Comparison of ENCODE assay signal across 23 cellular contexts in genomic region chr17:19677736-19678379, GRCh38. TPM values are rescaled to one million over a fixed set of nuclear protein-coding genes. Genes with fewer than 3 reads are reported as not detected.
DNase-seq lines count a peak whose midpoint lies in the region; ATAC-seq and TF ChIP-seq lines count a peak whose summit lies in the region.
"Had no signal": no experiment of that assay in that cellular context is flagged by ENCODE, and none has a peak within 500 bp of the region (broad histone marks: within the 10 kb centered on the region; RNA-seq: fewer than 3 reads in every experiment).

No MANE protein-coding gene starts in this region.

- H3F3A ChIP-seq in GM23338 (replicated peaks; ENCODE audit: low read depth) = no peaks in the 10 kb centered on the region

- no peaks in the 10 kb centered on the region for H3K9me2 ChIP-seq in GM23338 (ENCODE audit: insufficient read depth)

- CTCF ChIA-PET in activated CD8-positive, alpha-beta T cell treated with anti-CD3 and anti-CD28 coated beads for 36 hours (lab: Charles Lee) = interaction anchor here (1.5 kb wide), 1 partner anchor 67 kb away, joined by 3 read pairs; no protein-coding TSS in a partner anchor

- H3K9me3 Mint-ChIP-seq in GM23338 = peaks cover 58% of the 10 kb centered on the region
- H3K9me3 Mint-ChIP-seq in osteocyte (ENCODE audit: unreplicated experiment) = no peaks in the 10 kb centered on the region
- H3K9me3 Mint-ChIP-seq in activated CD8-positive, alpha-beta T cell treated with anti-CD3 and anti-CD28 coated beads for 36 hours = no peaks in the 10 kb centered on the region

- H3K4me2 ChIP-seq in GM23338 = no peak overlapping the region

- no peak overlapping the region for H3K27ac ChIP-seq in GM23338 (ENCODE audit: low read depth)
- H3K27ac ChIP-seq in HUES48 (ENCODE audit: low read depth, low read length) = no peak overlapping the region
- H3K27ac ChIP-seq: HL-60, SJCRH30 had no signal

- no peak overlapping the region for H2AFZ ChIP-seq in GM23338

- no peak overlapping the region for H3K4me3 Mint-ChIP-seq in GM23338
- no peak overlapping the region for H3K4me3 Mint-ChIP-seq in osteocyte (ENCODE audit: unreplicated experiment)
- no peak overlapping the region for H3K4me3 Mint-ChIP-seq in activated CD8-positive, alpha-beta T cell treated with anti-CD3 and anti-CD28 coated beads for 36 hours

- intact Hi-C loops in activated CD8-positive, alpha-beta T cell treated with anti-CD3 and anti-CD28 coated beads for 36 hours (cut with micrococcal nuclease) = no loop called here

- H3K36me3 ChIP-seq in GM23338 (ENCODE audit: insufficient read depth) (peaks cover 27% of the 10 kb centered on the region), HUES48 (ENCODE audit: control insufficient read depth, insufficient read depth, low read length) (peaks cover 60% of the 10 kb centered on the region)

- H3K27ac Mint-ChIP-seq in GM23338 (no peak overlapping the region), osteocyte (ENCODE audit: unreplicated experiment) (no peak overlapping the region)
- no peak overlapping the region for H3K27ac Mint-ChIP-seq in activated CD8-positive, alpha-beta T cell treated with anti-CD3 and anti-CD28 coated beads for 36 hours

- no peaks in the 10 kb centered on the region for H3K79me2 ChIP-seq in GM23338 (replicated peaks; ENCODE audit: insufficient read depth)

- H3K4me3 ChIP-seq in GM23338 = no peak overlapping the region
- 0 out of 2 replicates have a peak overlapping the region, but pooled peaks have one; percentile 6 for H3K4me3 ChIP-seq in HUES48 (ENCODE audit: low read depth, low read length)
- H3K4me3 ChIP-seq: SJCRH30 had no signal

- ATAC-seq in GM23338 = no peak
- no peak for ATAC-seq in activated CD8-positive, alpha-beta T cell treated with anti-CD3 and anti-CD28 coated beads for 36 hours
- ATAC-seq: PC-3, Right ventricle myocardium inferior had no signal

- DNase-seq in GM23338 (ENCODE audit: low spot score) = peak; percentile 10
- peak; percentile 9 for DNase-seq in iPS DF 19.7 (ENCODE audit: low read depth, low spot score)
- peak; percentile 23 for DNase-seq in osteocyte (ENCODE audit: extremely low spot score, unreplicated experiment)
- DNase-seq in effector CD4-positive, alpha-beta T cell = no peak
- no peak for DNase-seq in activated CD8-positive, alpha-beta T cell treated with anti-CD3 and anti-CD28 coated beads for 36 hours
- DNase-seq in T-helper 1 cell = no peak
- DNase-seq: ACHN, Calu3, Karpas-422, NCI-H1092, NCI-H1417 treated with DMSO at 0.1 percent for 48 hours, NCI-H187 treated with DMSO at 0.1 percent for 48 hours, NCI-H2107, NCI-H446, NCI-H524 treated with DMSO at 0.1 percent for 48 hours, NCI-H774, PC-3 had no signal

- TF ChIP-seq CTCF in GM23338 (conservative IDR thresholded peaks at IDR 0.05; ENCODE audit: low read depth in 2 of 2) (no peak), osteocyte (IDR thresholded peaks at IDR 0.05) (no peak)
- no peak for TF ChIP-seq CTCF in activated CD8-positive, alpha-beta T cell treated with anti-CD3 and anti-CD28 coated beads for 36 hours (IDR thresholded peaks at IDR 0.05)

- H3K9me3 ChIP-seq in HUES48 (ENCODE audit: control insufficient read depth, insufficient read depth, low read length) = peaks cover 43% of the 10 kb centered on the region

- no peaks in the 10 kb centered on the region for H3K4me1 Mint-ChIP-seq in GM23338
- H3K4me1 Mint-ChIP-seq in osteocyte (ENCODE audit: unreplicated experiment) = peaks cover 6% of the 10 kb centered on the region
- H3K4me1 Mint-ChIP-seq in activated CD8-positive, alpha-beta T cell treated with anti-CD3 and anti-CD28 coated beads for 36 hours (ENCODE audit: low read depth) = no peaks in the 10 kb centered on the region

- H3K36me3 Mint-ChIP-seq in GM23338 (ENCODE audit: low read depth) (peaks cover 89% of the 10 kb centered on the region), osteocyte (ENCODE audit: unreplicated experiment) (peaks cover 33% of the 10 kb centered on the region)
- peaks cover 6% of the 10 kb centered on the region for H3K36me3 Mint-ChIP-seq in activated CD8-positive, alpha-beta T cell treated with anti-CD3 and anti-CD28 coated beads for 36 hours (ENCODE audit: low read depth)

- H3K27me3 ChIP-seq in GM23338 (ENCODE audit: insufficient read depth) = no peaks in the 10 kb centered on the region
- H3K27me3 ChIP-seq in HUES48 (ENCODE audit: control insufficient read depth, insufficient read depth, low read length) = no peaks in the 10 kb centered on the region
- H3K27me3 ChIP-seq: SJCRH30 had no signal

- POLR2A ChIA-PET in activated CD8-positive, alpha-beta T cell treated with anti-CD3 and anti-CD28 coated beads for 36 hours (lab: Charles Lee) = no interaction called here

- H3K4me1 ChIP-seq in GM23338 (ENCODE audit: insufficient read depth) (no peaks in the 10 kb centered on the region), HUES48 (ENCODE audit: control insufficient read depth, insufficient read depth, low read length) (no peaks in the 10 kb centered on the region)

- H3K27me3 Mint-ChIP-seq in GM23338 (ENCODE audit: insufficient read depth, low read depth, poor library complexity) = peaks cover 7% of the 10 kb centered on the region
- no peaks in the 10 kb centered on the region for H3K27me3 Mint-ChIP-seq in osteocyte (ENCODE audit: unreplicated experiment)
- H3K27me3 Mint-ChIP-seq in activated CD8-positive, alpha-beta T cell treated with anti-CD3 and anti-CD28 coated beads for 36 hours = no peaks in the 10 kb centered on the region

- H3K9ac ChIP-seq in HUES48 (ENCODE audit: low read depth, low read length) = no peak overlapping the region

- H4K20me1 ChIP-seq in GM23338 (replicated peaks; ENCODE audit: insufficient read depth) = no peaks in the 10 kb centered on the region; the same call in 1 of the 2 replicates

TF ChIP-seq in GM23338, 12 proteins besides CTCF, POLR2A, EP300 and RAD21 (continues in another document):
- no peak for TF ChIP-seq REST (IDR thresholded peaks at IDR 0.05; ENCODE audit: unreplicated experiment)
- no peak for TF ChIP-seq ZNF331 (CRISPR knock-in tag; IDR thresholded peaks at IDR 0.05; ENCODE audit: low read depth)
- TF ChIP-seq ETS1 (IDR thresholded peaks at IDR 0.05) = no peak
- TF ChIP-seq STAT1 (IDR thresholded peaks at IDR 0.05; ENCODE audit: unreplicated experiment) = no peak
- no peak for TF ChIP-seq ZNF114 (CRISPR knock-in tag; IDR thresholded peaks at IDR 0.05)
- no peak for TF ChIP-seq POLR2AphosphoS5 (IDR thresholded peaks at IDR 0.05; ENCODE audit: low read depth)

RNA-seq across cellular contexts. Expression of gene ALDH3A2, which starts 29.3 kb away (rescaled TPM):
- total RNA-seq in GM23338 (2014; rRNA removed; shearing (Covaris generic)) = 130 and 159 TPM in 2 replicates
- polyA plus RNA-seq in GM23338 (2016; fragmentation: Nextera tagmentation; extraction: Ambion mirVana) = 31.3 TPM in 2 replicates
- 87.5 and 97.1 TPM in 2 replicates for total RNA-seq in osteocyte
- 10 to 100 TPM; 17.6 to 20.3 TPM for total RNA-seq in activated CD8-positive, alpha-beta T cell treated with anti-CD3 and anti-CD28 coated beads for 36 hours

RNA-seq across cellular contexts. Expression of gene SLC47A2, which starts 38.5 kb away (rescaled TPM):
- not detected in 2 replicates for total RNA-seq in GM23338 (2014; rRNA removed; shearing (Covaris generic))
- polyA plus RNA-seq in GM23338 (2016; fragmentation: Nextera tagmentation; extraction: Ambion mirVana) = 0.19 TPM in 1 of 2 replicates, not detected in the other
- total RNA-seq in osteocyte = 0.16 and 0.24 TPM in 2 replicates
- total RNA-seq in activated CD8-positive, alpha-beta T cell treated with anti-CD3 and anti-CD28 coated beads for 36 hours = not detected
- total RNA-seq: Calu3, H4, PC-3, Right ventricle myocardium inferior, SJCRH30 had no signal
- polyA plus RNA-seq: BJ had no signal

Comparison
In these comparisons a context has a peak if more than half of its experiments do, and no peak if none do; other contexts are left out.
1. DNase-seq: peak in GM23338 (single experiment), iPS DF 19.7 (single experiment) and osteocyte (single experiment); none in effector CD4-positive, alpha-beta T cell (single experiment), activated CD8-positive, alpha-beta T cell treated with anti-CD3 and anti-CD28 coated beads for 36 hours (single experiment) and T-helper 1 cell (0 of 5).